ENCODE assay signal across 11 cellular contexts in genomic region chr11:56140151-56140661, GRCh38. TPM values are rescaled to one million over a fixed set of nuclear protein-coding genes. Genes with fewer than 3 reads are reported as not detected.
"Had no signal": no experiment of that assay in that cellular context is flagged by ENCODE, and none has a peak within 500 bp of the region (broad histone marks: within the 10 kb centered on the region; RNA-seq: fewer than 3 reads in every experiment).

Gene OR8J3, minus strand, starts transcription at chr11:56140201. Its CDS starts 2,483 bp downstream, at chr11:56137718.

- H3K27ac ChIP-seq: GM23248, HL-60 had no signal

- H2AFZ ChIP-seq: GM23248 had no signal

- H3K9ac ChIP-seq: GM23248 had no signal

- H3K4me1 ChIP-seq: HAP-1 had no signal

- H3K9me3 ChIP-seq: HAP-1 had no signal

- ATAC-seq: HCT116 had no signal

- H3K36me3 ChIP-seq: HAP-1 had no signal

- DNase-seq: GM23248, GOT3, H7, HFFc6, KG1 had no signal

- H3K4me3 ChIP-seq: GM23248, HAP-1 had no signal

RNA-seq across cellular contexts. Expression of gene OR8J3, which starts in this region (rescaled TPM):
- total RNA-seq: GM23248, H4, H7, HFFc6, HT1080 had no signal
- polyA plus RNA-seq: GM23248, IgD-negative memory B cell had no signal
